Comparison of ENCODE assay signal across 17 cellular contexts in genomic region chr4:110808371-110808878, GRCh38.
DNase-seq lines count a peak whose midpoint lies in the region; ATAC-seq and TF ChIP-seq lines count a peak whose summit lies in the region.
"Had no signal": no experiment of that assay in that cellular context is flagged by ENCODE, and none has a peak within 500 bp of the region (broad histone marks: within the 10 kb centered on the region; RNA-seq: fewer than 3 reads in every experiment).

No MANE protein-coding gene starts in this region.

- peaks cover 13% of the 10 kb centered on the region for H3K4me1 Mint-ChIP-seq in HFFc6 (ENCODE audit: low read depth)
- H3K4me1 Mint-ChIP-seq in mesothelial cell of epicardium = peaks cover 6% of the 10 kb centered on the region
- H3K4me1 Mint-ChIP-seq: activated CD4-positive, alpha-beta T cell treated with anti-CD3 and anti-CD28 coated beads, Interleukin-2, amount 10 ng/mL, durations not matched to agents 7 days and 5 days; endodermal cell; GM23338 had no signal

- no peaks in the 10 kb centered on the region for H3K27me3 Mint-ChIP-seq in HFFc6 (ENCODE audit: insufficient read depth)
- H3K27me3 Mint-ChIP-seq in mesothelial cell of epicardium (ENCODE audit: low read depth) = no peaks in the 10 kb centered on the region
- H3K27me3 Mint-ChIP-seq: activated CD4-positive, alpha-beta T cell treated with anti-CD3 and anti-CD28 coated beads, Interleukin-2, amount 10 ng/mL, durations not matched to agents 7 days and 5 days had no signal

- no peaks in the 10 kb centered on the region for H3K79me2 ChIP-seq in hepatocyte

- H3K27me3 ChIP-seq in hepatocyte = no peaks in the 10 kb centered on the region
- H3K27me3 ChIP-seq: BLaER1 had no signal

- H2AFZ ChIP-seq in hepatocyte = no peak overlapping the region
- H2AFZ ChIP-seq: GM23338 had no signal

- no peaks in the 10 kb centered on the region for H3K36me3 Mint-ChIP-seq in HFFc6 (ENCODE audit: low read depth)
- H3K36me3 Mint-ChIP-seq in mesothelial cell of epicardium = no peaks in the 10 kb centered on the region

- H3K4me2 ChIP-seq in hepatocyte = no peak overlapping the region
- H3K4me2 ChIP-seq: BLaER1, GM23338, SK-N-SH had no signal

- 80% methylated on average over 6 of the region's 6 CpGs for WGBS in hepatocyte (ENCODE audit: low lambda C conversion rate, missing lambda C conversion rate)

- peak; percentile 72 for DNase-seq in HFFc6
- peak; percentile 62 for DNase-seq in HS-27A (ENCODE audit: low read depth)
- peak; percentile 27 for DNase-seq in fibroblast of peridontal ligament (ENCODE audit: extremely low read depth)
- no peak for DNase-seq in mesothelial cell of epicardium (ENCODE audit: low spot score in 2 of 2, unreplicated experiment in 2 of 2)
- DNase-seq in ureter (ENCODE audit: low spot score) = no peak
- DNase-seq in hepatocyte (ENCODE audit: low spot score) = no peak
- DNase-seq in activated T-cell treated with anti-CD3 and anti-CD28 coated beads, Interleukin-2, amount 50 U/mL, for 48 hours = no peak
- DNase-seq: activated CD4-positive, alpha-beta T cell treated with anti-CD3 and anti-CD28 coated beads, Interleukin-2, amount 10 ng/mL, durations not matched to agents 7 days and 5 days; activated naive CD4-positive, alpha-beta T cell treated with anti-CD3 and anti-CD28 coated beads, Interleukin-2, amount 50 U/mL, for 16 hours; endodermal cell; nucleus accumbens; SK-N-SH; stimulated activated CD4-positive, alpha-beta T cell treated with anti-CD3 and anti-CD28 coated beads, Interleukin-4, amount 100 ng/mL, for 24 hours had no signal

- peak; percentile 75 for ATAC-seq in GM18517 (IDR thresholded peaks at IDR 0.05; ENCODE audit: unreplicated experiment)
- ATAC-seq: GM23338, HepG2 had no signal

- no peaks in the 10 kb centered on the region for H3K9me2 ChIP-seq in hepatocyte (replicated peaks; ENCODE audit: insufficient read depth)
- H3K9me2 ChIP-seq: SK-N-SH had no signal

- no peak overlapping the region for H3K27ac ChIP-seq in hepatocyte
- H3K27ac ChIP-seq: BLaER1 had no signal

- H3K9me3 ChIP-seq in hepatocyte (ENCODE audit: low read depth) = no peaks in the 10 kb centered on the region
- H3K9me3 ChIP-seq: BLaER1, SK-N-SH had no signal

- no peak overlapping the region for H3K4me3 ChIP-seq in hepatocyte
- H3K4me3 ChIP-seq: BLaER1, GM23338 had no signal

- no peak for TF ChIP-seq CTCF in HFFc6 (IDR thresholded peaks at IDR 0.05)
- TF ChIP-seq CTCF in mesothelial cell of epicardium (IDR thresholded peaks at IDR 0.05; ENCODE audit: unreplicated experiment) = no peak
- TF ChIP-seq CTCF in hepatocyte (IDR thresholded peaks at IDR 0.05; ENCODE audit: poor library complexity) = no peak

- H4K20me1 ChIP-seq in hepatocyte (ENCODE audit: insufficient read depth, poor library complexity, severe bottlenecking) = no peaks in the 10 kb centered on the region
- H4K20me1 ChIP-seq: BLaER1 had no signal

- H3K9me3 Mint-ChIP-seq in HFFc6 (no peaks in the 10 kb centered on the region), mesothelial cell of epicardium (peaks cover 9% of the 10 kb centered on the region)
- H3K9me3 Mint-ChIP-seq: GM23338 had no signal

- H3K4me1 ChIP-seq in hepatocyte (ENCODE audit: insufficient read depth) = no peaks in the 10 kb centered on the region
- H3K4me1 ChIP-seq: BLaER1 had no signal

- H3K4me3 Mint-ChIP-seq in HFFc6 (no peak overlapping the region), mesothelial cell of epicardium (no peak overlapping the region)
- H3K4me3 Mint-ChIP-seq: activated CD4-positive, alpha-beta T cell treated with anti-CD3 and anti-CD28 coated beads, Interleukin-2, amount 10 ng/mL, durations not matched to agents 7 days and 5 days; endodermal cell; GM23338 had no signal

- no peaks in the 10 kb centered on the region for H3K36me3 ChIP-seq in hepatocyte (replicated peaks; ENCODE audit: insufficient read depth, low read depth)
- H3K36me3 ChIP-seq: BLaER1 had no signal

- peak overlapping the region; percentile 42; the same call in 1 of the 2 replicates for H3K27ac Mint-ChIP-seq in HFFc6
- H3K27ac Mint-ChIP-seq in mesothelial cell of epicardium = no peak overlapping the region
- H3K27ac Mint-ChIP-seq: activated CD4-positive, alpha-beta T cell treated with anti-CD3 and anti-CD28 coated beads, Interleukin-2, amount 10 ng/mL, durations not matched to agents 7 days and 5 days; endodermal cell; GM23338 had no signal

Comparison
In these comparisons a context has a peak if more than half of its experiments do, and no peak if none do; other contexts are left out.
1. DNase-seq: peak in HFFc6 (single experiment), HS-27A (single experiment) and fibroblast of peridontal ligament (single experiment); none in mesothelial cell of epicardium (0 of 2), ureter (single experiment), hepatocyte (single experiment) and activated T-cell treated with anti-CD3 and anti-CD28 coated beads, Interleukin-2, amount 50 U/mL, for 48 hours (0 of 2).